Comparison of ENCODE assay signal across 17 cellular contexts in the genomic region with DNA sequence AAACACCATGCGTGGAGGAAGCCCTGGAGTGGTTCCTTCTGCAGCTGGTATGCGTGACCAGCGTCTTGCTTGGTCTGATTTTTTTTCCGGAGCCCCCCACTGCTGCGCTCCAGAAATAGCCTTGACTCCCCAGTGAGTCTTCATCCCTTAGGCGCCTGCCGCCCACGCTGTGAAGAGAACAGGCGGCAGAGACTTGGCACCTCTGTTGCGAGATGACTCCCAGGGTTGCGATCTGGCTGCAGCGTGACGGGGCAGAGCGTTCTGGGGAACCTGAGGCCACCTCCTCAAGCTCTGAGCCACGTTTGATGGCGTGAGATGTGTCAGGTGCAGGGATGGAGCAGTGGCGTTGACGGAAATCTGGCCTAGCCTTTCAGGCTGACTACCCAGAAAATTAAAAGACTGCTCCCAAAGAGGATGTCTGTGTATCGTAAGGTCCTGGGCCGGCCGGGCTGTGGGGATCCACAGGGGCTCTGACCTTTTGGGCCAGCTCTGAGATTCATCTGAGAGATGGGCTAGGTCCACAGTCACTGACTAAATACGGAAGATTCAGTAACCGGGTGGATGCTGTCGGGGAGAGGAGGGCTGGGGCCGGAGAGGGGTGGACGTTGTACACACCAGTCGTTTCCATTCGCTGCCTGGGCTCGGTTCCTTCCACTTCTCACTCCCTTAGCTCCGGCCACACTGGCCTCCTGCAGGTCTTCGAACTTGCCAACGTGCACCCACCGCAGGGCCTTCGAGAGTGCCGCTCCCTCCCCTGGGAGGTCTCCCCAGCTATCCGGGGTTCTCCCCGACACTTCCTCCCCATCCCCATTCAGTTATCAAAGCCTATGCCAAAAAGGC. TPM values are rescaled to one million over a fixed set of nuclear protein-coding genes. Genes with fewer than 3 reads are reported as not detected.
DNase-seq lines count a peak whose midpoint lies in the region; ATAC-seq, FAIRE-seq and TF ChIP-seq lines count a peak whose summit lies in the region.
"Had no signal": no experiment of that assay in that cellular context is flagged by ENCODE, and none has a peak within 500 bp of the region (broad histone marks: within the 10 kb centered on the region; RNA-seq: fewer than 3 reads in every experiment).

No MANE protein-coding gene starts in this region.

- 69 to 78% (median 72%) methylated on average over 37 of the region's 37 CpGs for WGBS in psoas muscle, 3 donors

- H3K4me1 ChIP-seq in psoas muscle, result no peaks in the 10 kb centered on the region

- peak overlapping the region; percentile 38 for H3K27ac Mint-ChIP-seq in activated CD8-positive, alpha-beta T cell treated with anti-CD3 and anti-CD28 coated beads for 36 hours
- H3K27ac Mint-ChIP-seq in activated CD8-positive, alpha-beta T cell treated with anti-CD3 and anti-CD28 coated beads, Interleukin-2, amount 10 ng/mL, durations not matched to agents 7 days and 5 days, result no peak overlapping the region
- H3K27ac Mint-ChIP-seq: CD8-positive, alpha-beta T cell had no signal

- no peak for DNase-seq in activated CD8-positive, alpha-beta T cell treated with anti-CD3 and anti-CD28 coated beads for 36 hours
- no peak for DNase-seq in activated CD8-positive, alpha-beta T cell treated with anti-CD3 and anti-CD28 coated beads, Interleukin-2, amount 10 ng/mL, durations not matched to agents 7 days and 5 days
- DNase-seq in GM12891 (ENCODE audit: insufficient read length, low spot score) (no peak), dorsolateral prefrontal cortex (peak in 3 of 10 donors; percentile 37 to 81 (median 66)), psoas muscle (peak in 1 of 2 donors; percentile 40), NOMO-1 (lab: John Stamatoyannopoulos, UW; ENCODE audit: unreplicated experiment in 2 of 2) (no peak)
- DNase-seq: ACHN; CD8-positive, alpha-beta T cell; kidney glomerular epithelial cell; NCI-H1417 treated with DMSO at 0.1 percent for 48 hours; NCI-H2227 treated with DMSO at 0.1 percent for 48 hours; retina had no signal

- H3K9me3 Mint-ChIP-seq in activated CD8-positive, alpha-beta T cell treated with anti-CD3 and anti-CD28 coated beads for 36 hours, result no peaks in the 10 kb centered on the region
- peaks cover 5% of the 10 kb centered on the region for H3K9me3 Mint-ChIP-seq in activated CD8-positive, alpha-beta T cell treated with anti-CD3 and anti-CD28 coated beads, Interleukin-2, amount 10 ng/mL, durations not matched to agents 7 days and 5 days (ENCODE audit: insufficient read depth)
- H3K9me3 Mint-ChIP-seq: CD8-positive, alpha-beta T cell; stimulated activated naive CD8-positive, alpha-beta T cell treated with anti-CD3 and anti-CD28 coated beads, Interleukin-15, Interleukin-2, amounts not matched to agents 100 ng/mL and 50 ng/mL, for 24 hours had no signal

- H3K27me3 ChIP-seq in dorsolateral prefrontal cortex, result no peaks in the 10 kb centered on the region
- H3K27me3 ChIP-seq in psoas muscle (ENCODE audit: insufficient read depth in 3 of 3, low read length in 2 of 3), result no peaks in the 10 kb centered on the region

- no peaks in the 10 kb centered on the region for H3K9me3 ChIP-seq in psoas muscle

- peaks cover 58% of the 10 kb centered on the region for H3K36me3 Mint-ChIP-seq in activated CD8-positive, alpha-beta T cell treated with anti-CD3 and anti-CD28 coated beads for 36 hours (ENCODE audit: low read depth)
- H3K36me3 Mint-ChIP-seq in activated CD8-positive, alpha-beta T cell treated with anti-CD3 and anti-CD28 coated beads, Interleukin-2, amount 10 ng/mL, durations not matched to agents 7 days and 5 days (ENCODE audit: low read depth), result peaks cover 75% of the 10 kb centered on the region

- peaks cover 5 to 46% of the 10 kb centered on the region in 2 donors for H3K36me3 ChIP-seq in psoas muscle (ENCODE audit: insufficient read depth in 1 of 2, low read depth in 1 of 2)

- no peak overlapping the region for H3K4me3 ChIP-seq in dorsolateral prefrontal cortex
- no peak overlapping the region for H3K4me3 ChIP-seq in psoas muscle

- FAIRE-seq in GM12891 (lab: Jason Lieb, UNC), result no peak
- FAIRE-seq: endometrium, HTR-8/SVneo had no signal

- TF ChIP-seq POLR2A in GM12891 (IDR thresholded peaks at IDR 0.05; ENCODE audit: low read depth, low read length), result no peak

- peaks cover 19% of the 10 kb centered on the region for H3K4me1 Mint-ChIP-seq in activated CD8-positive, alpha-beta T cell treated with anti-CD3 and anti-CD28 coated beads for 36 hours (ENCODE audit: low read depth)
- peaks cover 42% of the 10 kb centered on the region for H3K4me1 Mint-ChIP-seq in activated CD8-positive, alpha-beta T cell treated with anti-CD3 and anti-CD28 coated beads, Interleukin-2, amount 10 ng/mL, durations not matched to agents 7 days and 5 days (ENCODE audit: low read depth)

- no peak for ATAC-seq in activated CD8-positive, alpha-beta T cell treated with anti-CD3 and anti-CD28 coated beads for 36 hours
- no peak for ATAC-seq in activated CD8-positive, alpha-beta T cell treated with anti-CD3 and anti-CD28 coated beads, Interleukin-2, amount 10 ng/mL, durations not matched to agents 7 days and 5 days
- ATAC-seq in psoas muscle (peak; percentile 7 to 48 (median 34)), GM19328 (IDR thresholded peaks at IDR 0.05; ENCODE audit: unreplicated experiment) (no peak), HG03175 (IDR thresholded peaks at IDR 0.05; ENCODE audit: unreplicated experiment) (no peak)
- ATAC-seq: CD8-positive, alpha-beta T cell had no signal

- POLR2A ChIA-PET in activated CD8-positive, alpha-beta T cell treated with anti-CD3 and anti-CD28 coated beads for 36 hours (lab: Charles Lee), result interaction anchor here (0.9 to 1.3 kb wide), 3 partner anchors 12 to 166 kb away, joined by 3 to 5 read pairs (median 3); no protein-coding TSS in a partner anchor
- POLR2A ChIA-PET in activated CD8-positive, alpha-beta T cell treated with anti-CD3 and anti-CD28 coated beads, Interleukin-2, amount 10 ng/mL, durations not matched to agents 7 days and 5 days (lab: Charles Lee), result no interaction called here

- CTCF ChIA-PET in activated CD8-positive, alpha-beta T cell treated with anti-CD3 and anti-CD28 coated beads for 36 hours (lab: Charles Lee), result interaction anchor here (1.1 to 4.8 kb wide), 4 partner anchors 76 to 169 kb away, joined by 3 to 24 read pairs (median 6); no protein-coding TSS in a partner anchor
- CTCF ChIA-PET in activated CD8-positive, alpha-beta T cell treated with anti-CD3 and anti-CD28 coated beads, Interleukin-2, amount 10 ng/mL, durations not matched to agents 7 days and 5 days (lab: Charles Lee), result interaction anchor here (1.1 to 2.9 kb wide), 3 partner anchors 165 to 170 kb away, joined by 3 to 10 read pairs (median 5); no protein-coding TSS in a partner anchor

- H3K4me3 Mint-ChIP-seq in activated CD8-positive, alpha-beta T cell treated with anti-CD3 and anti-CD28 coated beads for 36 hours, result no peak overlapping the region
- H3K4me3 Mint-ChIP-seq in activated CD8-positive, alpha-beta T cell treated with anti-CD3 and anti-CD28 coated beads, Interleukin-2, amount 10 ng/mL, durations not matched to agents 7 days and 5 days, result no peak overlapping the region
- H3K4me3 Mint-ChIP-seq: CD8-positive, alpha-beta T cell; stimulated activated naive CD8-positive, alpha-beta T cell treated with anti-CD3 and anti-CD28 coated beads, Interleukin-15, Interleukin-2, amounts not matched to agents 100 ng/mL and 50 ng/mL, for 24 hours had no signal

- H3K27me3 Mint-ChIP-seq in activated CD8-positive, alpha-beta T cell treated with anti-CD3 and anti-CD28 coated beads for 36 hours, result no peaks in the 10 kb centered on the region
- no peaks in the 10 kb centered on the region for H3K27me3 Mint-ChIP-seq in activated CD8-positive, alpha-beta T cell treated with anti-CD3 and anti-CD28 coated beads, Interleukin-2, amount 10 ng/mL, durations not matched to agents 7 days and 5 days (ENCODE audit: low read depth)
- H3K27me3 Mint-ChIP-seq: stimulated activated naive CD8-positive, alpha-beta T cell treated with anti-CD3 and anti-CD28 coated beads, Interleukin-15, Interleukin-2, amounts not matched to agents 100 ng/mL and 50 ng/mL, for 24 hours had no signal

- no peak for TF ChIP-seq CTCF in activated CD8-positive, alpha-beta T cell treated with anti-CD3 and anti-CD28 coated beads for 36 hours (IDR thresholded peaks at IDR 0.05)
- no peak for TF ChIP-seq CTCF in dorsolateral prefrontal cortex (IDR thresholded peaks at IDR 0.05 in 54 of 56, conservative IDR thresholded peaks at IDR 0.05 in 2 of 56; ENCODE audit: low read depth in 1 of 56, partially characterized antibody in 56 of 56)
- TF ChIP-seq CTCF in psoas muscle (IDR thresholded peaks at IDR 0.05), result no peak

- intact Hi-C loops in activated CD8-positive, alpha-beta T cell treated with anti-CD3 and anti-CD28 coated beads for 36 hours (cut with micrococcal nuclease), result no loop called here
- intact Hi-C loops in dorsolateral prefrontal cortex (cut with DNase I), result no loop called here
- intact Hi-C loops in psoas muscle (cut with DNase I), result no loop called here

- H3K27ac ChIP-seq in dorsolateral prefrontal cortex, result peak overlapping the region in 49 of 59 donors; percentile 0 to 80 (median 52)
- peak overlapping the region; percentile 30 for H3K27ac ChIP-seq in psoas muscle

TF ChIP-seq in GM12891, 5 proteins besides CTCF, POLR2A, EP300 and RAD21:
- peak; percentile 56; the same call in 1 of the 2 replicates for TF ChIP-seq POLR2AphosphoS5 (IDR thresholded peaks at IDR 0.05; ENCODE audit: low read depth, low read length)
- no peak for TF ChIP-seq SPI1 (IDR thresholded peaks at IDR 0.05; ENCODE audit: low read depth, low read length)

RNA-seq across cellular contexts. Expression of a gene that starts 33.8 kb away (rescaled TPM):
- total RNA-seq in activated CD8-positive, alpha-beta T cell treated with anti-CD3 and anti-CD28 coated beads for 36 hours, result 100 to 1,000 TPM; 107 to 117 TPM
- total RNA-seq in activated CD8-positive, alpha-beta T cell treated with anti-CD3 and anti-CD28 coated beads, Interleukin-2, amount 10 ng/mL, durations not matched to agents 7 days and 5 days, result 10 to 100 TPM; 93.0 to 97.3 TPM
- 26.1 TPM for polyA plus RNA-seq in GM12891 (2012; ENCODE audit: low read depth, missing spikeins)
- total RNA-seq in dorsolateral prefrontal cortex, result 100 to 1,000 TPM in 97 of 120 experiments, 10 to 100 TPM in 23; 82.4 to 323 (median 122) TPM
- 100 to 1,000 TPM in 3 of 4 donors, 10 to 100 TPM in 1; 25.4 to 225 (median 148) TPM for total RNA-seq in psoas muscle
- 100 to 1,000 TPM in 2 of 3 donors, 10 to 100 TPM in 1; 26.7 to 704 (median 448) TPM for polyA plus RNA-seq in psoas muscle

Comparison
In these comparisons a context has a peak if more than half of its experiments do, and no peak if none do; other contexts are left out.
1. ATAC-seq: peak in psoas muscle (4 of 4); none in activated CD8-positive, alpha-beta T cell treated with anti-CD3 and anti-CD28 coated beads for 36 hours (single experiment), activated CD8-positive, alpha-beta T cell treated with anti-CD3 and anti-CD28 coated beads, Interleukin-2, amount 10 ng/mL, durations not matched to agents 7 days and 5 days (single experiment), GM19328 (single experiment) and HG03175 (single experiment).